In genomic region chr6:63844287-63844686, GRCh38 we compare ENCODE assay signal across 30 cellular contexts.
DNase-seq lines count a peak whose midpoint lies in the region; ATAC-seq and TF ChIP-seq lines count a peak whose summit lies in the region.
"Had no signal": no experiment of that assay in that cellular context is flagged by ENCODE, and none has a peak within 500 bp of the region (broad histone marks: within the 10 kb centered on the region; RNA-seq: fewer than 3 reads in every experiment).

No MANE protein-coding gene starts in this region.

- no peak overlapping the region for H3K4me2 ChIP-seq in osteoblast (ENCODE audit: insufficient read depth, low read length)
- H3K4me2 ChIP-seq: KMS-11 had no signal

- H2AFZ ChIP-seq in osteoblast (ENCODE audit: low read length) = no peak overlapping the region

- ATAC-seq in HG02884 (IDR thresholded peaks at IDR 0.05; ENCODE audit: unreplicated experiment) = no peak
- ATAC-seq: activated T-cell treated with anti-CD3 and anti-CD28 coated beads, Interleukin-2, amount 50 U/mL, for 4 hours; effector memory CD8-positive, alpha-beta T cell; natural killer cell; WTC11 had no signal

- H3K4me1 ChIP-seq in osteoblast (ENCODE audit: insufficient read depth, low read length) = no peaks in the 10 kb centered on the region
- H3K4me1 ChIP-seq: BE2C, left ventricle myocardium inferior, stomach, thyroid gland, vagina had no signal

- POLR2A ChIA-PET in AG04449 (lab: Yijun Ruan, JAX) = no interaction called here

- H3K27me3 ChIP-seq in brain microvascular endothelial cell (replicated peaks) (no peaks in the 10 kb centered on the region), osteoblast (ENCODE audit: insufficient read depth, low read length) (no peaks in the 10 kb centered on the region)
- H3K27me3 ChIP-seq: BE2C, stomach, thyroid gland, vagina had no signal

- TF ChIP-seq CTCF in AG04449 (IDR thresholded peaks at IDR 0.05; ENCODE audit: insufficient read depth, low read length, missing control alignments) (no peak), brain microvascular endothelial cell (IDR thresholded peaks at IDR 0.05; ENCODE audit: low read depth, low read length, missing control alignments) (no peak), fibroblast of villous mesenchyme (IDR thresholded peaks at IDR 0.05; ENCODE audit: insufficient read depth, low read depth, low read length) (no peak), osteoblast (IDR thresholded peaks at IDR 0.05; ENCODE audit: extremely low read depth, low read depth, low read length) (no peak)

- no peaks in the 10 kb centered on the region for H3K9me3 ChIP-seq in osteoblast (ENCODE audit: low read depth, low read length)
- H3K9me3 ChIP-seq: BE2C, thyroid gland, vagina had no signal

- CTCF ChIA-PET in AG04449 (lab: Yijun Ruan, JAX) = interaction anchor here (1.0 kb wide), 1 partner anchor 30 kb away, joined by 3 read pairs; no protein-coding TSS in a partner anchor

- in situ Hi-C loops in brain microvascular endothelial cell (cut with HindIII; ENCODE audit: low pct_ligation_motif_present, low sequenced_read_pairs) = no loop called here

- H3K27ac ChIP-seq in brain microvascular endothelial cell = no peak overlapping the region
- H3K27ac ChIP-seq in osteoblast (ENCODE audit: low read depth, low read length) = no peak overlapping the region
- H3K27ac ChIP-seq: KMS-11, left ventricle myocardium inferior, skin epidermis, stomach, thyroid gland, vagina had no signal

- peak; percentile 10 for DNase-seq in AG04449 (ENCODE audit: low read depth, low spot score)
- DNase-seq in HCEC 1CT = peak; percentile 90
- DNase-seq in brain microvascular endothelial cell = peak; percentile 16
- peak; percentile 79 for DNase-seq in fibroblast of villous mesenchyme (ENCODE audit: low read depth)
- no peak for DNase-seq in NOMO-1 treated with DMSO at 0.1 percent for 48 hours (lab: John Stamatoyannopoulos, UW; ENCODE audit: unreplicated experiment)
- DNase-seq in osteoblast (ENCODE audit: insufficient read length, low spot score, missing footprints) = no peak
- no peak for DNase-seq in NCI-H345 treated with DMSO at 0.1 percent for 48 hours (lab: John Stamatoyannopoulos, UW; ENCODE audit: unreplicated experiment)
- DNase-seq: activated CD4-positive, alpha-beta T cell treated with anti-CD3 and anti-CD28 coated beads, Interleukin-2, amount 50 U/mL, for 1 hour; activated naive CD4-positive, alpha-beta T cell; activated T-cell treated with anti-CD3 and anti-CD28 coated beads, Interleukin-2, amount 50 U/mL, for 4 hours; BE2C; cortex of kidney; DMS153; effector memory CD8-positive, alpha-beta T cell; glutamatergic neuron; islet precursor cell; left ventricle myocardium inferior; midbrain; MV-4-11; natural killer cell; NCI-H1694 treated with DMSO at 0.1 percent for 48 hours; stomach; SW 1271; T-helper 9 cell; thyroid gland had no signal

- H3K4me3 ChIP-seq in AG04449 (ENCODE audit: low read depth, low read length) = no peak overlapping the region
- H3K4me3 ChIP-seq in brain microvascular endothelial cell (ENCODE audit: low read depth, low read length) = no peak overlapping the region
- H3K4me3 ChIP-seq in fibroblast of villous mesenchyme (ENCODE audit: low read depth, low read length) = no peak overlapping the region
- no peak overlapping the region for H3K4me3 ChIP-seq in osteoblast (ENCODE audit: insufficient read depth, low read length)
- H3K4me3 ChIP-seq: left ventricle myocardium inferior, skin epidermis, stomach, thyroid gland, vagina had no signal

- no peaks in the 10 kb centered on the region for H3K36me3 ChIP-seq in brain microvascular endothelial cell (replicated peaks)
- H3K36me3 ChIP-seq in osteoblast (ENCODE audit: insufficient read depth, low read length) = no peaks in the 10 kb centered on the region
- H3K36me3 ChIP-seq: BE2C, left ventricle myocardium inferior, stomach, thyroid gland, vagina had no signal

- H4K20me1 ChIP-seq in osteoblast (ENCODE audit: insufficient read depth, low read length) = no peaks in the 10 kb centered on the region

- H3K79me2 ChIP-seq in osteoblast (ENCODE audit: insufficient read depth, low read length) = no peaks in the 10 kb centered on the region

Comparison
In these comparisons a context has a peak if more than half of its experiments do, and no peak if none do; other contexts are left out.
1. DNase-seq: peak in AG04449 (single experiment), HCEC 1CT (single experiment), brain microvascular endothelial cell (single experiment) and fibroblast of villous mesenchyme (single experiment); none in NOMO-1 treated with DMSO at 0.1 percent for 48 hours (single experiment), osteoblast (single experiment) and NCI-H345 treated with DMSO at 0.1 percent for 48 hours (single experiment).